15 cellular contexts compared by ENCODE assay signal in genomic region chr3:126539558-126540250, GRCh38. TPM values are rescaled to one million over a fixed set of nuclear protein-coding genes. Genes with fewer than 3 reads are reported as not detected.
DNase-seq lines count a peak whose midpoint lies in the region; ATAC-seq and TF ChIP-seq lines count a peak whose summit lies in the region.
"Had no signal": no experiment of that assay in that cellular context is flagged by ENCODE, and none has a peak within 500 bp of the region (broad histone marks: within the 10 kb centered on the region; RNA-seq: fewer than 3 reads in every experiment).

No MANE protein-coding gene starts in this region.

- H3K4me1 ChIP-seq in ACC112 (ENCODE audit: control insufficient read depth, insufficient read depth, low read length, unreplicated experiment) (peaks cover 19% of the 10 kb centered on the region), H9 (ENCODE audit: insufficient read depth, low read length) (no peaks in the 10 kb centered on the region), neutrophil (ENCODE audit: control insufficient read depth in 1 of 2, insufficient read depth in 1 of 2, low read depth in 1 of 2, low read length in 1 of 2) (peaks cover 19% of the 10 kb centered on the region in 2 experiments)
- H3K4me1 ChIP-seq: thyroid gland had no signal

- no peaks in the 10 kb centered on the region for H3K23me2 ChIP-seq in H9 (ENCODE audit: insufficient read length, low read depth, low read length, poor library complexity, severe bottlenecking)

- H2BK120ac ChIP-seq in H9 (ENCODE audit: low read depth, low read length, poor library complexity, severe bottlenecking): no peak overlapping the region

- H3K27me3 Mint-ChIP-seq in H9 (ENCODE audit: low read depth): peaks cover 4% of the 10 kb centered on the region; the same call in 1 of the 2 replicates

- H3K4me3 ChIP-seq in ACC112 (ENCODE audit: low read depth, low read length) (no peak overlapping the region), neutrophil (ENCODE audit: low read depth in 1 of 2, low read length in 1 of 2) (peak overlapping the region in 1 of 2 experiments; percentile 62)
- H3K4me3 ChIP-seq: esophagus squamous epithelium, hepatocyte, thyroid gland had no signal

- no peak overlapping the region for H4K5ac ChIP-seq in H9 (ENCODE audit: insufficient read length, low read depth, low read length)

- H2AFZ ChIP-seq in ACC112 (ENCODE audit: low read length, unreplicated experiment) (no peak overlapping the region), H9 (ENCODE audit: low read length) (no peak overlapping the region)
- H2AFZ ChIP-seq: hepatocyte had no signal

- DNase-seq in H9 (peak; percentile 19), ecto neural progenitor cell (ENCODE audit: low spot score) (peak; percentile 37), HuH-7.5 (ENCODE audit: low spot score) (no peak)
- no peak for DNase-seq in stimulated activated CD4-positive, alpha-beta T cell treated with anti-CD3 and anti-CD28 coated beads, Interleukin-2, amount 100 ng/mL, for 24 hours
- DNase-seq: DMS153, esophagus squamous epithelium had no signal

- H3K23ac ChIP-seq in H9 (ENCODE audit: insufficient read length, low read depth, low read length): no peak overlapping the region

- peaks cover 3% of the 10 kb centered on the region for H4K20me1 ChIP-seq in H9 (ENCODE audit: control insufficient read depth, insufficient read depth, insufficient read length)

- H3K9me3 Mint-ChIP-seq in H9: no peaks in the 10 kb centered on the region

- H3K27ac ChIP-seq in ACC112 (ENCODE audit: low read depth, low read length): peak overlapping the region; percentile 33; the same call in 1 of the 2 replicates
- no peak overlapping the region for H3K27ac ChIP-seq in H9 (ENCODE audit: insufficient read length, low read depth, low read length)
- peak overlapping the region; percentile 89 for H3K27ac ChIP-seq in neutrophil
- H3K27ac ChIP-seq: esophagus squamous epithelium, hepatocyte, thyroid gland had no signal

- no peak for TF ChIP-seq CTCF in H9 (conservative IDR thresholded peaks at IDR 0.05)
- TF ChIP-seq CTCF in neutrophil (IDR thresholded peaks at IDR 0.05): no peak

- no peaks in the 10 kb centered on the region for H3K9me3 ChIP-seq in H9 (ENCODE audit: control insufficient read depth, low read depth, low read length)
- no peaks in the 10 kb centered on the region for H3K9me3 ChIP-seq in neutrophil
- H3K9me3 ChIP-seq: thyroid gland had no signal

- WGBS in H9 (ENCODE audit: extremely low coverage, insufficient read length, low lambda C conversion rate): no CpG with 5 or more reads among the region's 10 CpGs

- H2BK20ac ChIP-seq in H9 (ENCODE audit: low read depth, low read length, poor library complexity, severe bottlenecking): no peak overlapping the region

- H4K91ac ChIP-seq in H9 (ENCODE audit: insufficient read length, low read depth, low read length): no peak overlapping the region

- H3K4me1 Mint-ChIP-seq in H9: no peaks in the 10 kb centered on the region

- no peak overlapping the region; a peak in 1 of 5 replicates for H3K4me3 Mint-ChIP-seq in H9

- no peak overlapping the region for H3K14ac ChIP-seq in H9 (ENCODE audit: insufficient read depth, low read length)

- no peak overlapping the region for H3K4ac ChIP-seq in H9 (ENCODE audit: low read depth, low read length)

- peak overlapping the region; percentile 90 for H4K8ac ChIP-seq in H9 (replicated peaks; ENCODE audit: insufficient read length, low read depth, low read length)

- no peaks in the 10 kb centered on the region for H3K79me1 ChIP-seq in H9 (ENCODE audit: insufficient read depth, low read depth, low read length, poor library complexity, severe bottlenecking)

- H3K18ac ChIP-seq in H9 (ENCODE audit: insufficient read length, low read depth, low read length): peak overlapping the region; percentile 47

- H3K4me2 ChIP-seq in H9 (ENCODE audit: insufficient read depth, insufficient read length, low read length): no peak overlapping the region
- H3K4me2 ChIP-seq: hepatocyte had no signal

- H3T11ph ChIP-seq in H9 (ENCODE audit: low read length): no peak overlapping the region

- H2BK12ac ChIP-seq in H9 (ENCODE audit: insufficient read length, low read depth, low read length): no peak overlapping the region

- H2AK5ac ChIP-seq in H9 (ENCODE audit: insufficient read length, low read length): no peak overlapping the region

- ATAC-seq in GM19023 (IDR thresholded peaks at IDR 0.05; ENCODE audit: unreplicated experiment) (no peak), HG03460 (IDR thresholded peaks at IDR 0.05; ENCODE audit: unreplicated experiment) (no peak)

- H3K36me3 ChIP-seq in ACC112 (ENCODE audit: insufficient read depth, low read length) (no peaks in the 10 kb centered on the region), neutrophil (no peaks in the 10 kb centered on the region)
- H3K36me3 ChIP-seq: esophagus squamous epithelium, thyroid gland had no signal

- H3K9ac ChIP-seq in H9 (ENCODE audit: extremely low read depth, insufficient read length, low read length): no peak overlapping the region

- H3K56ac ChIP-seq in H9 (ENCODE audit: insufficient read length, low read depth, low read length): peak overlapping the region; percentile 55

- H2BK15ac ChIP-seq in H9 (ENCODE audit: low read depth, low read length): no peak overlapping the region

- H3K27me3 ChIP-seq in ACC112 (ENCODE audit: insufficient read depth, low read length) (peaks cover 55% of the 10 kb centered on the region), H9 (ENCODE audit: insufficient read depth, low read length) (no peaks in the 10 kb centered on the region), neutrophil (no peaks in the 10 kb centered on the region)
- H3K27me3 ChIP-seq: hepatocyte had no signal

- H2BK5ac ChIP-seq in H9 (ENCODE audit: insufficient read length, low read length): peak overlapping the region; percentile 9

- no peak overlapping the region; a peak in 2 of 7 replicates for H3K27ac Mint-ChIP-seq in H9

- H3K79me2 ChIP-seq in ACC112 (ENCODE audit: control insufficient read depth, insufficient read depth, low read length, unreplicated experiment) (no peaks in the 10 kb centered on the region), H9 (ENCODE audit: insufficient read depth, low read length) (no peaks in the 10 kb centered on the region)
- H3K79me2 ChIP-seq: hepatocyte had no signal

- peaks cover 0 to 3% (median 0%) of the 10 kb centered on the region in 3 experiments; a peak in 2 of 7 replicates for H3K36me3 Mint-ChIP-seq in H9 (ENCODE audit: insufficient read depth in 1 of 3, low read depth in 3 of 3)

RNA-seq across cellular contexts. Expression of gene CHST13, which starts 15.7 kb away (rescaled TPM):
- 0.85 and 0.99 TPM in 2 replicates for total RNA-seq in H9 (2021)
- total RNA-seq: dermis blood vessel endothelial cell, pulmonary artery endothelial cell had no signal

RNA-seq across cellular contexts. Expression of gene C3orf22, which starts 19.0 kb away (rescaled TPM):
- not detected in 2 replicates for total RNA-seq in H9 (2021)
- total RNA-seq: dermis blood vessel endothelial cell, esophagus squamous epithelium, hepatocyte, pulmonary artery endothelial cell, SK-MEL-5, thyroid gland had no signal

RNA-seq across cellular contexts. Expression of gene UROC1, which starts 22.1 kb away (rescaled TPM):
- not detected in 2 replicates for total RNA-seq in H9 (2021)
- total RNA-seq: dermis blood vessel endothelial cell, esophagus squamous epithelium, pulmonary artery endothelial cell, thyroid gland had no signal

Comparison
In these comparisons a context has a peak if more than half of its experiments do, and no peak if none do; other contexts are left out.
1. DNase-seq: peak in H9 (single experiment) and ecto neural progenitor cell (single experiment); none in HuH-7.5 (single experiment) and stimulated activated CD4-positive, alpha-beta T cell treated with anti-CD3 and anti-CD28 coated beads, Interleukin-2, amount 100 ng/mL, for 24 hours (0 of 2).